In the genomic region with DNA sequence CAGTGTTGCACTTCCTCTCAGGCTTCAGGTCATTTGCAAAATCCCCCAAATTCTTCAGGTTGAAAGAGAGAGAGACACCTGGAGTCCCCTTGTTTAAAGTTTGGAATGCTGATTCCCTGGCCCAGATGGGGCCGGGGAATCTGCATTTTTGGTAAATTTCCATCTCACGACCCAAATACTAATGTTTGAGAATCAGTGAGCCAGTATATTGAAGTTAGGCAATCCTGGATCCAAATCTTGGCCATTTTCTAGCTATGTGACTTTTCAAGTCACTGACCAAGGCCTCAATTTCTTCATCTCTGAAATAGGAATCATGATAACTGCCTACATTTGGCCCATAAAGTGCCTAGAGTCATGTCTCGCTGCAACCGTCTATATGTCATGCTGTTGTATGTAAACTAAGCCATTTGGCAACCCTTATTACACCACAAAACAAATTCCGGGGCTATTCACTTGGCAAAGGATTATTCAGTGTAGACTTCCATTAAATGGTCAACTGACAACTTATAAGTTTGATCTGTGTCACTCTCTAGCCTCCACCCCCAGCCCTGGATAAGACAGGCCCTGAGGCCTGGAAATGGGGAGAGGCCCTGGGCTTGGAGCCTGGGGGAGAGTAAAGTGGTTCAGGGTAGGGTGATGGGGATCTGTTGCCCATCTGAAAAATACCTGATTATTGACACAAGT, we compare ENCODE assay signal across 1 cellular context.
A peak's percentile ranks its signal among the peaks of the same experiment; 100 is the strongest.
TF ChIP-seq lines count a peak whose summit lies in the region.

No MANE protein-coding gene starts in this region.

TF ChIP-seq in GM12878, 131 proteins besides CTCF, POLR2A, EP300 and RAD21 (continued from another document and continues in another):
- TF ChIP-seq, protein P1, sequence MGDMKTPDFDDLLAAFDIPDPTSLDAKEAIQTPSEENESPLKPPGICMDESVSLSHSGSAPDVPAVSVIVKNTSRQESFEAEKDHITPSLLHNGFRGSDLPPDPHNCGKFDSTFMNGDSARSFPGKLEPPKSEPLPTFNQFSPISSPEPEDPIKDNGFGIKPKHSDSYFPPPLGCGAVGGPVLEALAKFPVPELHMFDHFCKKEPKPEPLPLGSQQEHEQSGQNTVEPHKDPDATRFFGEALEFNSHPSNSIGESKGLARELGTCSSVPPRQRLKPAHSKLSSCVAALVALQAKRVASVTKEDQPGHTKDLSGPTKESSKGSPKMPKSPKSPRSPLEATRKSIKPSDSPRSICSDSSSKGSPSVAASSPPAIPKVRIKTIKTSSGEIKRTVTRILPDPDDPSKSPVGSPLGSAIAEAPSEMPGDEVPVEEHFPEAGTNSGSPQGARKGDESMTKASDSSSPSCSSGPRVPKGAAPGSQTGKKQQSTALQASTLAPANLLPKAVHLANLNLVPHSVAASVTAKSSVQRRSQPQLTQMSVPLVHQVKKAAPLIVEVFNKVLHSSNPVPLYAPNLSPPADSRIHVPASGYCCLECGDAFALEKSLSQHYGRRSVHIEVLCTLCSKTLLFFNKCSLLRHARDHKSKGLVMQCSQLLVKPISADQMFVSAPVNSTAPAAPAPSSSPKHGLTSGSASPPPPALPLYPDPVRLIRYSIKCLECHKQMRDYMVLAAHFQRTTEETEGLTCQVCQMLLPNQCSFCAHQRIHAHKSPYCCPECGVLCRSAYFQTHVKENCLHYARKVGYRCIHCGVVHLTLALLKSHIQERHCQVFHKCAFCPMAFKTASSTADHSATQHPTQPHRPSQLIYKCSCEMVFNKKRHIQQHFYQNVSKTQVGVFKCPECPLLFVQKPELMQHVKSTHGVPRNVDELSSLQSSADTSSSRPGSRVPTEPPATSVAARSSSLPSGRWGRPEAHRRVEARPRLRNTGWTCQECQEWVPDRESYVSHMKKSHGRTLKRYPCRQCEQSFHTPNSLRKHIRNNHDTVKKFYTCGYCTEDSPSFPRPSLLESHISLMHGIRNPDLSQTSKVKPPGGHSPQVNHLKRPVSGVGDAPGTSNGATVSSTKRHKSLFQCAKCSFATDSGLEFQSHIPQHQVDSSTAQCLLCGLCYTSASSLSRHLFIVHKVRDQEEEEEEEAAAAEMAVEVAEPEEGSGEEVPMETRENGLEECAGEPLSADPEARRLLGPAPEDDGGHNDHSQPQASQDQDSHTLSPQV (IDR thresholded peaks at IDR 0.05), result no peak
- peak; percentile 94; the same call in 1 of the 2 replicates for TF ChIP-seq TCF3 (IDR thresholded peaks at IDR 0.05; ENCODE audit: borderline replicate concordance, insufficient read depth, low read depth, low read length)
- no peak for TF ChIP-seq ELK1 (IDR thresholded peaks at IDR 0.05; ENCODE audit: low read depth, low read length)
- TF ChIP-seq CEBPB (IDR thresholded peaks at IDR 0.05; ENCODE audit: borderline replicate concordance in 1 of 2, low read depth in 2 of 2, low read length in 2 of 2), result no peak
- peak; percentile 46; the same call in 1 of the 2 replicates for TF ChIP-seq ATF7 (IDR thresholded peaks at IDR 0.05; ENCODE audit: low read depth)
- TF ChIP-seq E2F4 (IDR thresholded peaks at IDR 0.05; ENCODE audit: low read depth, low read length), result no peak
- TF ChIP-seq MTA3 (IDR thresholded peaks at IDR 0.05; ENCODE audit: borderline replicate concordance, low read length), result no peak
- TF ChIP-seq ZBTB40 (IDR thresholded peaks at IDR 0.05; ENCODE audit: borderline replicate concordance), result peak; percentile 12; the same call in 1 of the 2 replicates
- TF ChIP-seq RAD51 (IDR thresholded peaks at IDR 0.05), result peak; percentile 57; the same call in 1 of the 2 replicates
- no peak for TF ChIP-seq NFXL1 (IDR thresholded peaks at IDR 0.05; ENCODE audit: borderline replicate concordance)
- TF ChIP-seq, protein P2, sequence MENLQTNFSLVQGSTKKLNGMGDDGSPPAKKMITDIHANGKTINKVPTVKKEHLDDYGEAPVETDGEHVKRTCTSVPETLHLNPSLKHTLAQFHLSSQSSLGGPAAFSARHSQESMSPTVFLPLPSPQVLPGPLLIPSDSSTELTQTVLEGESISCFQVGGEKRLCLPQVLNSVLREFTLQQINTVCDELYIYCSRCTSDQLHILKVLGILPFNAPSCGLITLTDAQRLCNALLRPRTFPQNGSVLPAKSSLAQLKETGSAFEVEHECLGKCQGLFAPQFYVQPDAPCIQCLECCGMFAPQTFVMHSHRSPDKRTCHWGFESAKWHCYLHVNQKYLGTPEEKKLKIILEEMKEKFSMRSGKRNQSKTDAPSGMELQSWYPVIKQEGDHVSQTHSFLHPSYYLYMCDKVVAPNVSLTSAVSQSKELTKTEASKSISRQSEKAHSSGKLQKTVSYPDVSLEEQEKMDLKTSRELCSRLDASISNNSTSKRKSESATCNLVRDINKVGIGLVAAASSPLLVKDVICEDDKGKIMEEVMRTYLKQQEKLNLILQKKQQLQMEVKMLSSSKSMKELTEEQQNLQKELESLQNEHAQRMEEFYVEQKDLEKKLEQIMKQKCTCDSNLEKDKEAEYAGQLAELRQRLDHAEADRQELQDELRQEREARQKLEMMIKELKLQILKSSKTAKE (IDR thresholded peaks at IDR 0.05; ENCODE audit: low read depth, poor library complexity, severe bottlenecking), result peak; percentile 96
- TF ChIP-seq, protein P3, sequence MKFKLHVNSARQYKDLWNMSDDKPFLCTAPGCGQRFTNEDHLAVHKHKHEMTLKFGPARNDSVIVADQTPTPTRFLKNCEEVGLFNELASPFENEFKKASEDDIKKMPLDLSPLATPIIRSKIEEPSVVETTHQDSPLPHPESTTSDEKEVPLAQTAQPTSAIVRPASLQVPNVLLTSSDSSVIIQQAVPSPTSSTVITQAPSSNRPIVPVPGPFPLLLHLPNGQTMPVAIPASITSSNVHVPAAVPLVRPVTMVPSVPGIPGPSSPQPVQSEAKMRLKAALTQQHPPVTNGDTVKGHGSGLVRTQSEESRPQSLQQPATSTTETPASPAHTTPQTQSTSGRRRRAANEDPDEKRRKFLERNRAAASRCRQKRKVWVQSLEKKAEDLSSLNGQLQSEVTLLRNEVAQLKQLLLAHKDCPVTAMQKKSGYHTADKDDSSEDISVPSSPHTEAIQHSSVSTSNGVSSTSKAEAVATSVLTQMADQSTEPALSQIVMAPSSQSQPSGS (IDR thresholded peaks at IDR 0.05; ENCODE audit: low read length), result no peak
- no peak for TF ChIP-seq SMAD5 (IDR thresholded peaks at IDR 0.05; ENCODE audit: low read depth)
- TF ChIP-seq NFIC (IDR thresholded peaks at IDR 0.05; ENCODE audit: low read depth, low read length), result no peak
- TF ChIP-seq, protein P4, sequence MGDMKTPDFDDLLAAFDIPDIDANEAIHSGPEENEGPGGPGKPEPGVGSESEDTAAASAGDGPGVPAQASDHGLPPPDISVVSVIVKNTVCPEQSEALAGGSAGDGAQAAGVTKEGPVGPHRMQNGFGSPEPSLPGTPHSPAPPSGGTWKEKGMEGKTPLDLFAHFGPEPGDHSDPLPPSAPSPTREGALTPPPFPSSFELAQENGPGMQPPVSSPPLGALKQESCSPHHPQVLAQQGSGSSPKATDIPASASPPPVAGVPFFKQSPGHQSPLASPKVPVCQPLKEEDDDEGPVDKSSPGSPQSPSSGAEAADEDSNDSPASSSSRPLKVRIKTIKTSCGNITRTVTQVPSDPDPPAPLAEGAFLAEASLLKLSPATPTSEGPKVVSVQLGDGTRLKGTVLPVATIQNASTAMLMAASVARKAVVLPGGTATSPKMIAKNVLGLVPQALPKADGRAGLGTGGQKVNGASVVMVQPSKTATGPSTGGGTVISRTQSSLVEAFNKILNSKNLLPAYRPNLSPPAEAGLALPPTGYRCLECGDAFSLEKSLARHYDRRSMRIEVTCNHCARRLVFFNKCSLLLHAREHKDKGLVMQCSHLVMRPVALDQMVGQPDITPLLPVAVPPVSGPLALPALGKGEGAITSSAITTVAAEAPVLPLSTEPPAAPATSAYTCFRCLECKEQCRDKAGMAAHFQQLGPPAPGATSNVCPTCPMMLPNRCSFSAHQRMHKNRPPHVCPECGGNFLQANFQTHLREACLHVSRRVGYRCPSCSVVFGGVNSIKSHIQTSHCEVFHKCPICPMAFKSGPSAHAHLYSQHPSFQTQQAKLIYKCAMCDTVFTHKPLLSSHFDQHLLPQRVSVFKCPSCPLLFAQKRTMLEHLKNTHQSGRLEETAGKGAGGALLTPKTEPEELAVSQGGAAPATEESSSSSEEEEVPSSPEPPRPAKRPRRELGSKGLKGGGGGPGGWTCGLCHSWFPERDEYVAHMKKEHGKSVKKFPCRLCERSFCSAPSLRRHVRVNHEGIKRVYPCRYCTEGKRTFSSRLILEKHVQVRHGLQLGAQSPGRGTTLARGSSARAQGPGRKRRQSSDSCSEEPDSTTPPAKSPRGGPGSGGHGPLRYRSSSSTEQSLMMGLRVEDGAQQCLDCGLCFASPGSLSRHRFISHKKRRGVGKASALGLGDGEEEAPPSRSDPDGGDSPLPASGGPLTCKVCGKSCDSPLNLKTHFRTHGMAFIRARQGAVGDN (IDR thresholded peaks at IDR 0.05), result no peak; the same call in 1 of the 2 replicates
- TF ChIP-seq, protein P5, sequence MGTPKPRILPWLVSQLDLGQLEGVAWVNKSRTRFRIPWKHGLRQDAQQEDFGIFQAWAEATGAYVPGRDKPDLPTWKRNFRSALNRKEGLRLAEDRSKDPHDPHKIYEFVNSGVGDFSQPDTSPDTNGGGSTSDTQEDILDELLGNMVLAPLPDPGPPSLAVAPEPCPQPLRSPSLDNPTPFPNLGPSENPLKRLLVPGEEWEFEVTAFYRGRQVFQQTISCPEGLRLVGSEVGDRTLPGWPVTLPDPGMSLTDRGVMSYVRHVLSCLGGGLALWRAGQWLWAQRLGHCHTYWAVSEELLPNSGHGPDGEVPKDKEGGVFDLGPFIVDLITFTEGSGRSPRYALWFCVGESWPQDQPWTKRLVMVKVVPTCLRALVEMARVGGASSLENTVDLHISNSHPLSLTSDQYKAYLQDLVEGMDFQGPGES (IDR thresholded peaks at IDR 0.05), result no peak
- no peak for TF ChIP-seq CREB1 (IDR thresholded peaks at IDR 0.05; ENCODE audit: low read depth)
- TF ChIP-seq STAT1 (conservative IDR thresholded peaks at IDR 0.05), result no peak
- TF ChIP-seq TAF1 (IDR thresholded peaks at IDR 0.05; ENCODE audit: borderline replicate concordance, low read depth, low read length), result 0 out of 2 replicates have a peak, but pooled peaks have one; percentile 11
- TF ChIP-seq SUZ12 (IDR thresholded peaks at IDR 0.05; ENCODE audit: unreplicated experiment), result no peak
- no peak for TF ChIP-seq RFX5 (IDR thresholded peaks at IDR 0.05; ENCODE audit: low read depth, low read length)
- TF ChIP-seq MXI1 (IDR thresholded peaks at IDR 0.05; ENCODE audit: low read depth, low read length), result peak; percentile 64; the same call in 1 of the 2 replicates
- TF ChIP-seq SPI1 (IDR thresholded peaks at IDR 0.05; ENCODE audit: borderline replicate concordance, insufficient read depth, low read depth, low read length), result 0 out of 2 replicates have a peak, but pooled peaks have one; percentile 91
- TF ChIP-seq ZNF24 (IDR thresholded peaks at IDR 0.05), result 0 out of 2 replicates have a peak, but pooled peaks have one; percentile 14
- no peak for TF ChIP-seq POLR2AphosphoS2 (IDR thresholded peaks at IDR 0.05; ENCODE audit: low read depth, low read length)
- no peak for TF ChIP-seq BACH1 (IDR thresholded peaks at IDR 0.05; ENCODE audit: borderline replicate concordance)
- no peak for TF ChIP-seq GABPA (IDR thresholded peaks at IDR 0.05; ENCODE audit: low read depth)
- no peak for TF ChIP-seq NFYA (IDR thresholded peaks at IDR 0.05; ENCODE audit: borderline replicate concordance, low read depth, low read length)
- TF ChIP-seq KDM1A (IDR thresholded peaks at IDR 0.05; ENCODE audit: borderline replicate concordance), result no peak; the same call in 1 of the 2 replicates
